ENCODE assay signal across 1 cellular context in the genomic region with DNA sequence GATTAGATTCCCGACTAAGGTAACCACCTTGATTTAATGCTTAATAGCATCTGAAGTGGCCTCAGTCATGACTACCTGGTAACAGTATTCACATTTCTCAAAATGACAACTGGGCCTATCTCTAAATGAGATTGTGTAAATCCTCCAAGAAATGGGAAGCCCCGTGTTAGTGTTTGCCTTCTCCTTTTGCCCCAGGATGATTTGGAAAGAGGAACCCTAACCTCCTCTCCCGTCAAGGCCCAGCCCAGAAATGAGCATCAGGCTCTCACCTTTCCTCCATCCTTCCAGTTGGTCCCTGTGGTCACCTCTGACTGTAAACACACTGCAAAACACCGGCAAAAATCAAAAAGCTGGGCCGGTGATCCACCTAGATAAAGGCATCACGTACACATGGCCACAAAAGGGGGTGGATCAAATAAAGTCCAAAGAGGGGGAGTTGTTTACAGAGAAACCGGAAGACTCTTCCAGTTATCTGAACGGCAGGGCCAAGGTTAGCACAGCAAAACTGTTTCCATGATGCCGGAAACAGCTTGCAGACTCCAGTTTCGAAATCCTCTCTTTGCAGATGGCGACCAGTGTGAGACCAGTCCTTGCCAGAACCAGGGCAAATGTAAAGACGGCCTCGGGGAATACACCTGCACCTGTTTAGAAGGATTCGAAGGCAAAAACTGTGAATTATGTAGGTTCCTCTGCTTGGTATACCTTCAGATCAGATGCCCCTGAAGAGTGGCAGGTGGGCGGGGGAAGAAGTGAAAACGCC.
A peak's percentile ranks its signal among the peaks of the same experiment; 100 is the strongest.
TF ChIP-seq lines count a peak whose summit lies in the region.

No MANE protein-coding gene starts in this region.

TF ChIP-seq in HepG2, 621 proteins besides CTCF, POLR2A, EP300 and RAD21 (continued from another document and continues in another):
- TF ChIP-seq BHLHE40 (IDR thresholded peaks at IDR 0.05; ENCODE audit: low read length), result no peak
- TF ChIP-seq JUNB (CRISPR knock-in tag; IDR thresholded peaks at IDR 0.05; ENCODE audit: borderline replicate concordance), result no peak
- peak; percentile 56 for TF ChIP-seq TBL1XR1 (IDR thresholded peaks at IDR 0.05; ENCODE audit: borderline replicate concordance, low read length, partially characterized antibody)
- 0 out of 2 replicates have a peak, but pooled peaks have one; percentile 62 for TF ChIP-seq SSRP1 (CRISPR knock-in tag; IDR thresholded peaks at IDR 0.05)
- TF ChIP-seq ZNF550 (CRISPR knock-in tag; IDR thresholded peaks at IDR 0.05; ENCODE audit: borderline replicate concordance), result no peak
- TF ChIP-seq ZNF232 (CRISPR knock-in tag; IDR thresholded peaks at IDR 0.05; ENCODE audit: borderline replicate concordance), result no peak; the same call in 1 of the 2 replicates
- TF ChIP-seq POLR2G (IDR thresholded peaks at IDR 0.05; ENCODE audit: low read depth, low read length), result peak; percentile 74
- peak; percentile 50; the same call in 1 of the 2 replicates for TF ChIP-seq ZFY (CRISPR knock-in tag; IDR thresholded peaks at IDR 0.05)
- TF ChIP-seq, protein P1, sequence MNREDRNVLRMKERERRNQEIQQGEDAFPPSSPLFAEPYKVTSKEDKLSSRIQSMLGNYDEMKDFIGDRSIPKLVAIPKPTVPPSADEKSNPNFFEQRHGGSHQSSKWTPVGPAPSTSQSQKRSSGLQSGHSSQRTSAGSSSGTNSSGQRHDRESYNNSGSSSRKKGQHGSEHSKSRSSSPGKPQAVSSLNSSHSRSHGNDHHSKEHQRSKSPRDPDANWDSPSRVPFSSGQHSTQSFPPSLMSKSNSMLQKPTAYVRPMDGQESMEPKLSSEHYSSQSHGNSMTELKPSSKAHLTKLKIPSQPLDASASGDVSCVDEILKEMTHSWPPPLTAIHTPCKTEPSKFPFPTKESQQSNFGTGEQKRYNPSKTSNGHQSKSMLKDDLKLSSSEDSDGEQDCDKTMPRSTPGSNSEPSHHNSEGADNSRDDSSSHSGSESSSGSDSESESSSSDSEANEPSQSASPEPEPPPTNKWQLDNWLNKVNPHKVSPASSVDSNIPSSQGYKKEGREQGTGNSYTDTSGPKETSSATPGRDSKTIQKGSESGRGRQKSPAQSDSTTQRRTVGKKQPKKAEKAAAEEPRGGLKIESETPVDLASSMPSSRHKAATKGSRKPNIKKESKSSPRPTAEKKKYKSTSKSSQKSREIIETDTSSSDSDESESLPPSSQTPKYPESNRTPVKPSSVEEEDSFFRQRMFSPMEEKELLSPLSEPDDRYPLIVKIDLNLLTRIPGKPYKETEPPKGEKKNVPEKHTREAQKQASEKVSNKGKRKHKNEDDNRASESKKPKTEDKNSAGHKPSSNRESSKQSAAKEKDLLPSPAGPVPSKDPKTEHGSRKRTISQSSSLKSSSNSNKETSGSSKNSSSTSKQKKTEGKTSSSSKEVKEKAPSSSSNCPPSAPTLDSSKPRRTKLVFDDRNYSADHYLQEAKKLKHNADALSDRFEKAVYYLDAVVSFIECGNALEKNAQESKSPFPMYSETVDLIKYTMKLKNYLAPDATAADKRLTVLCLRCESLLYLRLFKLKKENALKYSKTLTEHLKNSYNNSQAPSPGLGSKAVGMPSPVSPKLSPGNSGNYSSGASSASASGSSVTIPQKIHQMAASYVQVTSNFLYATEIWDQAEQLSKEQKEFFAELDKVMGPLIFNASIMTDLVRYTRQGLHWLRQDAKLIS (CRISPR knock-in tag; IDR thresholded peaks at IDR 0.05), result no peak
- peak; percentile 65; the same call in 1 of the 2 replicates for TF ChIP-seq ZNF776 (CRISPR knock-in tag; IDR thresholded peaks at IDR 0.05)
- TF ChIP-seq, protein P2, sequence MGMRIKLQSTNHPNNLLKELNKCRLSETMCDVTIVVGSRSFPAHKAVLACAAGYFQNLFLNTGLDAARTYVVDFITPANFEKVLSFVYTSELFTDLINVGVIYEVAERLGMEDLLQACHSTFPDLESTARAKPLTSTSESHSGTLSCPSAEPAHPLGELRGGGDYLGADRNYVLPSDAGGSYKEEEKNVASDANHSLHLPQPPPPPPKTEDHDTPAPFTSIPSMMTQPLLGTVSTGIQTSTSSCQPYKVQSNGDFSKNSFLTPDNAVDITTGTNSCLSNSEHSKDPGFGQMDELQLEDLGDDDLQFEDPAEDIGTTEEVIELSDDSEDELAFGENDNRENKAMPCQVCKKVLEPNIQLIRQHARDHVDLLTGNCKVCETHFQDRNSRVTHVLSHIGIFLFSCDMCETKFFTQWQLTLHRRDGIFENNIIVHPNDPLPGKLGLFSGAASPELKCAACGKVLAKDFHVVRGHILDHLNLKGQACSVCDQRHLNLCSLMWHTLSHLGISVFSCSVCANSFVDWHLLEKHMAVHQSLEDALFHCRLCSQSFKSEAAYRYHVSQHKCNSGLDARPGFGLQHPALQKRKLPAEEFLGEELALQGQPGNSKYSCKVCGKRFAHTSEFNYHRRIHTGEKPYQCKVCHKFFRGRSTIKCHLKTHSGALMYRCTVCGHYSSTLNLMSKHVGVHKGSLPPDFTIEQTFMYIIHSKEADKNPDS (CRISPR knock-in tag; IDR thresholded peaks at IDR 0.05), result no peak; the same call in 1 of the 2 replicates
- TF ChIP-seq ZNF431 (CRISPR knock-in tag; IDR thresholded peaks at IDR 0.05; ENCODE audit: borderline replicate concordance, low read depth), result peak; percentile 94; the same call in 1 of the 2 replicates
- TF ChIP-seq NFKB2 (CRISPR knock-in tag; IDR thresholded peaks at IDR 0.05; ENCODE audit: borderline replicate concordance), result no peak
- TF ChIP-seq MAFF (IDR thresholded peaks at IDR 0.05; ENCODE audit: low read depth, low read length), result peak; percentile 8; the same call in 1 of the 2 replicates
- TF ChIP-seq CEBPG (CRISPR knock-in tag; IDR thresholded peaks at IDR 0.05), result peak; percentile 92
- no peak for TF ChIP-seq ZNF234 (CRISPR knock-in tag; conservative IDR thresholded peaks at IDR 0.05)
- no peak for TF ChIP-seq MTF1 (CRISPR knock-in tag; IDR thresholded peaks at IDR 0.05)
- TF ChIP-seq ZNF552 (CRISPR knock-in tag; IDR thresholded peaks at IDR 0.05; ENCODE audit: borderline replicate concordance), result peak; percentile 64; the same call in 1 of the 2 replicates
- peak; percentile 21; the same call in 1 of the 2 replicates for TF ChIP-seq ZNF143 (CRISPR knock-in tag; IDR thresholded peaks at IDR 0.05)
- TF ChIP-seq, protein P3, sequence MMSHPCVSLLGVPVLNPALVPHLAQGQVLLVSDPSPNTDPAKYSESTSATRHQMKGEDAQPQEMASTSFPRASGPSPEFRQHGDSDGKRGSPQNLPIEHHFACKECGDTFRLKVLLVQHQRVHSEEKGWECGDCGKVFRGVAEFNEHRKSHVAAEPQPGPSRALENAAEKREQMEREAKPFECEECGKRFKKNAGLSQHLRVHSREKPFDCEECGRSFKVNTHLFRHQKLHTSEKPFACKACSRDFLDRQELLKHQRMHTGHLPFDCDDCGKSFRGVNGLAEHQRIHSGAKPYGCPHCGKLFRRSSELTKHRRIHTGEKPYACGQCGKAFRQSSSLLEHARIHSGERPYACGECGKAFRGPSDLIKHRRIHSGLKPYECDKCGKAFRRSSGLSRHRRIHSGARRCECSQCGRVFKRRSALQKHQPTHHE (CRISPR knock-in tag; IDR thresholded peaks at IDR 0.05; ENCODE audit: borderline replicate concordance), result peak; percentile 88
- TF ChIP-seq NR2F6 (IDR thresholded peaks at IDR 0.05), result peak; percentile 90
- peak; percentile 88 for TF ChIP-seq NR2F6 (CRISPR knock-in tag; IDR thresholded peaks at IDR 0.05)
- TF ChIP-seq, protein P4, sequence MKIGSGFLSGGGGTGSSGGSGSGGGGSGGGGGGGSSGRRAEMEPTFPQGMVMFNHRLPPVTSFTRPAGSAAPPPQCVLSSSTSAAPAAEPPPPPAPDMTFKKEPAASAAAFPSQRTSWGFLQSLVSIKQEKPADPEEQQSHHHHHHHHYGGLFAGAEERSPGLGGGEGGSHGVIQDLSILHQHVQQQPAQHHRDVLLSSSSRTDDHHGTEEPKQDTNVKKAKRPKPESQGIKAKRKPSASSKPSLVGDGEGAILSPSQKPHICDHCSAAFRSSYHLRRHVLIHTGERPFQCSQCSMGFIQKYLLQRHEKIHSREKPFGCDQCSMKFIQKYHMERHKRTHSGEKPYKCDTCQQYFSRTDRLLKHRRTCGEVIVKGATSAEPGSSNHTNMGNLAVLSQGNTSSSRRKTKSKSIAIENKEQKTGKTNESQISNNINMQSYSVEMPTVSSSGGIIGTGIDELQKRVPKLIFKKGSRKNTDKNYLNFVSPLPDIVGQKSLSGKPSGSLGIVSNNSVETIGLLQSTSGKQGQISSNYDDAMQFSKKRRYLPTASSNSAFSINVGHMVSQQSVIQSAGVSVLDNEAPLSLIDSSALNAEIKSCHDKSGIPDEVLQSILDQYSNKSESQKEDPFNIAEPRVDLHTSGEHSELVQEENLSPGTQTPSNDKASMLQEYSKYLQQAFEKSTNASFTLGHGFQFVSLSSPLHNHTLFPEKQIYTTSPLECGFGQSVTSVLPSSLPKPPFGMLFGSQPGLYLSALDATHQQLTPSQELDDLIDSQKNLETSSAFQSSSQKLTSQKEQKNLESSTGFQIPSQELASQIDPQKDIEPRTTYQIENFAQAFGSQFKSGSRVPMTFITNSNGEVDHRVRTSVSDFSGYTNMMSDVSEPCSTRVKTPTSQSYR (CRISPR knock-in tag; IDR thresholded peaks at IDR 0.05; ENCODE audit: borderline replicate concordance), result peak; percentile 79; the same call in 1 of the 2 replicates
- TF ChIP-seq MED8 (CRISPR knock-in tag; IDR thresholded peaks at IDR 0.05; ENCODE audit: insufficient replicate concordance), result peak; percentile 99
- TF ChIP-seq NFE2L2 (IDR thresholded peaks at IDR 0.05; ENCODE audit: low read length), result no peak
- no peak for TF ChIP-seq AGO2 (optimal IDR thresholded peaks at IDR 0.05; ENCODE audit: low read depth, low read length)
- TF ChIP-seq ZNF253 (CRISPR knock-in tag; IDR thresholded peaks at IDR 0.05; ENCODE audit: borderline replicate concordance), result no peak
- TF ChIP-seq, protein P5, sequence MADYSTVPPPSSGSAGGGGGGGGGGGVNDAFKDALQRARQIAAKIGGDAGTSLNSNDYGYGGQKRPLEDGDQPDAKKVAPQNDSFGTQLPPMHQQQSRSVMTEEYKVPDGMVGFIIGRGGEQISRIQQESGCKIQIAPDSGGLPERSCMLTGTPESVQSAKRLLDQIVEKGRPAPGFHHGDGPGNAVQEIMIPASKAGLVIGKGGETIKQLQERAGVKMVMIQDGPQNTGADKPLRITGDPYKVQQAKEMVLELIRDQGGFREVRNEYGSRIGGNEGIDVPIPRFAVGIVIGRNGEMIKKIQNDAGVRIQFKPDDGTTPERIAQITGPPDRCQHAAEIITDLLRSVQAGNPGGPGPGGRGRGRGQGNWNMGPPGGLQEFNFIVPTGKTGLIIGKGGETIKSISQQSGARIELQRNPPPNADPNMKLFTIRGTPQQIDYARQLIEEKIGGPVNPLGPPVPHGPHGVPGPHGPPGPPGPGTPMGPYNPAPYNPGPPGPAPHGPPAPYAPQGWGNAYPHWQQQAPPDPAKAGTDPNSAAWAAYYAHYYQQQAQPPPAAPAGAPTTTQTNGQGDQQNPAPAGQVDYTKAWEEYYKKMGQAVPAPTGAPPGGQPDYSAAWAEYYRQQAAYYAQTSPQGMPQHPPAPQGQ (CRISPR knock-in tag; IDR thresholded peaks at IDR 0.05; ENCODE audit: borderline replicate concordance), result 0 out of 2 replicates have a peak, but pooled peaks have one; percentile 16
- TF ChIP-seq, protein P6, sequence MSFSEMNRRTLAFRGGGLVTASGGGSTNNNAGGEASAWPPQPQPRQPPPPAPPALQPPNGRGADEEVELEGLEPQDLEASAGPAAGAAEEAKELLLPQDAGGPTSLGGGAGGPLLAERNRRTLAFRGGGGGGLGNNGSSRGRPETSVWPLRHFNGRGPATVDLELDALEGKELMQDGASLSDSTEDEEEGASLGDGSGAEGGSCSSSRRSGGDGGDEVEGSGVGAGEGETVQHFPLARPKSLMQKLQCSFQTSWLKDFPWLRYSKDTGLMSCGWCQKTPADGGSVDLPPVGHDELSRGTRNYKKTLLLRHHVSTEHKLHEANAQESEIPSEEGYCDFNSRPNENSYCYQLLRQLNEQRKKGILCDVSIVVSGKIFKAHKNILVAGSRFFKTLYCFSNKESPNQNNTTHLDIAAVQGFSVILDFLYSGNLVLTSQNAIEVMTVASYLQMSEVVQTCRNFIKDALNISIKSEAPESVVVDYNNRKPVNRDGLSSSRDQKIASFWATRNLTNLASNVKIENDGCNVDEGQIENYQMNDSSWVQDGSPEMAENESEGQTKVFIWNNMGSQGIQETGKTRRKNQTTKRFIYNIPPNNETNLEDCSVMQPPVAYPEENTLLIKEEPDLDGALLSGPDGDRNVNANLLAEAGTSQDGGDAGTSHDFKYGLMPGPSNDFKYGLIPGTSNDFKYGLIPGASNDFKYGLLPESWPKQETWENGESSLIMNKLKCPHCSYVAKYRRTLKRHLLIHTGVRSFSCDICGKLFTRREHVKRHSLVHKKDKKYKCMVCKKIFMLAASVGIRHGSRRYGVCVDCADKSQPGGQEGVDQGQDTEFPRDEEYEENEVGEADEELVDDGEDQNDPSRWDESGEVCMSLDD (CRISPR knock-in tag; IDR thresholded peaks at IDR 0.05; ENCODE audit: borderline replicate concordance), result no peak
- no peak for TF ChIP-seq SCMH1 (CRISPR knock-in tag; IDR thresholded peaks at IDR 0.05; ENCODE audit: borderline replicate concordance)
- TF ChIP-seq HDAC6 (IDR thresholded peaks at IDR 0.05; ENCODE audit: low read depth, low read length), result no peak
- TF ChIP-seq ARNT2 (CRISPR knock-in tag; IDR thresholded peaks at IDR 0.05; ENCODE audit: low read depth), result peak; percentile 85; the same call in 1 of the 2 replicates
- no peak for TF ChIP-seq ZNF773 (CRISPR knock-in tag; IDR thresholded peaks at IDR 0.05; ENCODE audit: borderline replicate concordance)
- 0 out of 2 replicates have a peak, but pooled peaks have one; percentile 41 for TF ChIP-seq NKX3-1 (CRISPR knock-in tag; IDR thresholded peaks at IDR 0.05)
- peak; percentile 89; the same call in 1 of the 2 replicates for TF ChIP-seq RARG (CRISPR knock-in tag; IDR thresholded peaks at IDR 0.05; ENCODE audit: low read depth)
- peak; percentile 42; the same call in 1 of the 2 replicates for TF ChIP-seq TRIM24 (CRISPR knock-in tag; IDR thresholded peaks at IDR 0.05)
- TF ChIP-seq, protein P7, sequence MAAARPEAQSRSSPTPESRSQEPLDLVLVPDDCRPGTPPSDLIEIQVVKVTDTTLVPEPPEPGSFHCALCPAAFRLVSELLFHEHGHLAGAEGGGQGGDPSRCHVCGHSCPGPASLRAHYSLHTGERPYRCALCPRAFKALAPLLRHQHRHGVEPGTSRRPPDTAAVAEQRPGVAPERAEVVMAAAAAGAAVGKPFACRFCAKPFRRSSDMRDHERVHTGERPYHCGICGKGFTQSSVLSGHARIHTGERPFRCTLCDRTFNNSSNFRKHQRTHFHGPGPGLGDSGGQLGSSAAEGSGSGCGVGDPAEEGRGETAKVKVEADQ (CRISPR knock-in tag; IDR thresholded peaks at IDR 0.05; ENCODE audit: borderline replicate concordance), result peak; percentile 75; the same call in 1 of the 2 replicates
- TF ChIP-seq ZNF296 (CRISPR knock-in tag; conservative IDR thresholded peaks at IDR 0.05), result no peak
- no peak for TF ChIP-seq ZNF672 (CRISPR knock-in tag; IDR thresholded peaks at IDR 0.05)
- TF ChIP-seq GPN1 (CRISPR knock-in tag; IDR thresholded peaks at IDR 0.05; ENCODE audit: borderline replicate concordance), result no peak
- peak; percentile 91; the same call in 1 of the 2 replicates for TF ChIP-seq ZNF556 (CRISPR knock-in tag; IDR thresholded peaks at IDR 0.05; ENCODE audit: borderline replicate concordance)
- 0 out of 2 replicates have a peak, but pooled peaks have one; percentile 22 for TF ChIP-seq ZNF446 (CRISPR knock-in tag; IDR thresholded peaks at IDR 0.05)
- TF ChIP-seq, protein P8, sequence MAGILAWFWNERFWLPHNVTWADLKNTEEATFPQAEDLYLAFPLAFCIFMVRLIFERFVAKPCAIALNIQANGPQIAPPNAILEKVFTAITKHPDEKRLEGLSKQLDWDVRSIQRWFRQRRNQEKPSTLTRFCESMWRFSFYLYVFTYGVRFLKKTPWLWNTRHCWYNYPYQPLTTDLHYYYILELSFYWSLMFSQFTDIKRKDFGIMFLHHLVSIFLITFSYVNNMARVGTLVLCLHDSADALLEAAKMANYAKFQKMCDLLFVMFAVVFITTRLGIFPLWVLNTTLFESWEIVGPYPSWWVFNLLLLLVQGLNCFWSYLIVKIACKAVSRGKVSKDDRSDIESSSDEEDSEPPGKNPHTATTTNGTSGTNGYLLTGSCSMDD (CRISPR knock-in tag; IDR thresholded peaks at IDR 0.05), result no peak
- no peak for TF ChIP-seq KLF13 (CRISPR knock-in tag; IDR thresholded peaks at IDR 0.05)
